25 cellular contexts compared by ENCODE assay signal in the genomic region with DNA sequence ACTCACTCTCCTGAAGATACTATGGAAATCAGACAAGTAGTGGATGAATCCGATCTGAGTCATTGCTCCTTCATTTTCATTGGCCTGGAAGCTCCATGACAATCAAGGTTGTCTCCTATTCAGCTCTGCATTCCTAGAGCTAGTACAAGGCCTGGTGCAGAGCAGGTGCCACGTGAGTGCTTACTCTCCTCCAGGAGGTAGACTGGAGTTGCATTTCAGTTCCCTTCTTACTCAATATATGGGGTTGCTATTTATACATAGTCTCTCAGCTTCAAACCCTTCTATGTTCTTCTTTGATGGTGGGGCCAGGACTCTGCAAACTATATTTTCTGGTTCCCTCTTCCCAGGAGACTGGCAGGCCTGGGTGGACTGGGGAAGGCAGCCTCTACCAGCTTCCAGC.
"Had no signal": no experiment of that assay in that cellular context is flagged by ENCODE, and none has a peak within 500 bp of the region (broad histone marks: within the 10 kb centered on the region; RNA-seq: fewer than 3 reads in every experiment).

No MANE protein-coding gene starts in this region.

- H3K27me3 ChIP-seq: neutrophil, pancreas, right lobe of liver, sigmoid colon, testis, tibial artery, transverse colon, upper lobe of right lung, uterus had no signal

- H3K36me3 ChIP-seq: neutrophil, pancreas, prostate gland, right lobe of liver, sigmoid colon, suprapubic skin, tibial artery, transverse colon, upper lobe of right lung, uterus had no signal

- H3K4me3 ChIP-seq: pancreas, prostate gland, right lobe of liver, sigmoid colon, suprapubic skin, testis, tibial artery, transverse colon, upper lobe of right lung, uterus had no signal

- H3K9me3 ChIP-seq: neutrophil, pancreas, prostate gland, right lobe of liver, suprapubic skin, testis, tibial artery, transverse colon, upper lobe of right lung, uterus had no signal

- ATAC-seq: naive thymus-derived CD8-positive, alpha-beta T cell; pancreas; right cardiac atrium; right lobe of liver; stimulated activated effector memory CD8-positive, alpha-beta T cell treated with anti-CD3 and anti-CD28 coated beads, Interleukin-12 subunit alpha, Interleukin-12 subunit beta, amount 100 ng/mL, for 72 hours; stimulated activated naive B cell treated with anti-CD40 and anti-IgM and Interleukin-4, amounts not matched to agents 10 μg/mL and 1 μg/mL and 100 μg/mL, for 72 hours; stimulated activated naive CD8-positive, alpha-beta T cell treated with anti-CD3 and anti-CD28 coated beads, Interleukin-15, amount 100 ng/mL, for 72 hours; stimulated activated naive CD8-positive, alpha-beta T cell treated with anti-CD3 and anti-CD28 coated beads, Interleukin-15, Interleukin-2, amounts not matched to agents 100 U/mL and 50 U/mL, for 24 hours; upper lobe of right lung had no signal

- H3K4me1 ChIP-seq: pancreas, prostate gland, right lobe of liver, sigmoid colon, suprapubic skin, testis, tibial artery, transverse colon, upper lobe of right lung, uterus had no signal

- H3K27ac ChIP-seq: neutrophil, pancreas, prostate gland, right lobe of liver, sigmoid colon, suprapubic skin, testis, tibial artery, transverse colon, upper lobe of right lung, uterus had no signal

- DNase-seq: naive thymus-derived CD8-positive, alpha-beta T cell; nephron progenitor cell; nucleus accumbens; pancreas; right cardiac atrium; right lobe of liver; sigmoid colon; small intestine; stimulated activated CD4-positive, alpha-beta T cell treated with anti-CD3 and anti-CD28 coated beads, Interleukin-15, amount 100 ng/mL, for 24 hours; stimulated activated CD4-positive, alpha-beta T cell treated with anti-CD3 and anti-CD28 coated beads, Interleukin-2, amount 100 ng/mL, for 24 hours; stimulated activated CD4-positive, alpha-beta T cell treated with anti-CD3 and anti-CD28 coated beads, Interleukin-2, amount 100 ng/mL, for 48 hours; stimulated activated CD4-positive, alpha-beta T cell treated with anti-CD3 and anti-CD28 coated beads, Interleukin-4, amount 100 ng/mL, for 24 hours; stimulated activated naive B cell treated with anti-CD40 and anti-IgM and Interleukin-4, amounts not matched to agents 10 μg/mL and 1 μg/mL and 100 μg/mL, for 72 hours; stimulated activated naive CD8-positive, alpha-beta T cell treated with anti-CD3 and anti-CD28 coated beads, Interleukin-15, amount 100 ng/mL, for 72 hours; stimulated activated naive CD8-positive, alpha-beta T cell treated with anti-CD3 and anti-CD28 coated beads, Interleukin-15, Interleukin-2, amounts not matched to agents 100 U/mL and 50 U/mL, for 24 hours; substantia nigra; testis; transverse colon; uterus had no signal
